In genomic region chr2:241314933-241315182, GRCh38 we compare ENCODE assay signal across 8 cellular contexts. TPM values are rescaled to one million over a fixed set of nuclear protein-coding genes. Genes with fewer than 3 reads are reported as not detected.
DNase-seq lines count a peak whose midpoint lies in the region; ATAC-seq, FAIRE-seq and TF ChIP-seq lines count a peak whose summit lies in the region.

No MANE protein-coding gene starts in this region.

- peak overlapping the region; percentile 56; the same call in 1 of the 2 replicates for H2AFZ ChIP-seq in GM12878 (ENCODE audit: control insufficient read depth, low read depth, low read length)

- H3K4me2 ChIP-seq in A549 = peak overlapping the region; percentile 96
- H3K4me2 ChIP-seq in GM12878 (ENCODE audit: control insufficient read depth, insufficient read depth) = peak overlapping the region; percentile 85

- H3K4me1 ChIP-seq in A549 = peaks cover 58% of the 10 kb centered on the region
- peaks cover 33% of the 10 kb centered on the region for H3K4me1 ChIP-seq in HAP-1
- H3K4me1 ChIP-seq in GM12878 (ENCODE audit: control insufficient read depth, insufficient read depth, low read length) = peaks cover 17% of the 10 kb centered on the region
- peaks cover 36% of the 10 kb centered on the region for H3K4me1 ChIP-seq in mesodermal cell (ENCODE audit: control insufficient read depth, insufficient read depth, low read length, poor library complexity, severe bottlenecking)

- H3K9ac ChIP-seq in GM12878 (ENCODE audit: control insufficient read depth, insufficient read depth, low read length) = peak overlapping the region; percentile 88

- no peak for DNase-seq in A549 (ENCODE audit: low read depth in 1 of 2, low spot score in 1 of 2)
- DNase-seq in HAP-1 (ENCODE audit: low spot score in 2 of 2) = no peak
- DNase-seq in GM12878 (ENCODE audit: low read depth, low spot score) = no peak
- no peak for DNase-seq in urothelium cell line (ENCODE audit: low spot score)
- no peak for DNase-seq in NCI-H1417 (lab: John Stamatoyannopoulos, UW)
- no peak for DNase-seq in NCI-H1694 (lab: John Stamatoyannopoulos, UW)
- DNase-seq in NCI-H2081 (lab: John Stamatoyannopoulos, UW) = no peak

- H3K36me3 ChIP-seq in HAP-1 (replicated peaks) (peaks cover 16% of the 10 kb centered on the region), GM12878 (ENCODE audit: control insufficient read depth in 2 of 2, insufficient read depth in 2 of 2, low read length in 1 of 2) (no peaks in the 10 kb centered on the region), mesodermal cell (ENCODE audit: control insufficient read depth, insufficient read depth, low read length) (peaks cover 22% of the 10 kb centered on the region)

- ATAC-seq in A549 (peak; percentile 50 to 52), GM12878 (no peak)

- peak; percentile 67 for TF ChIP-seq POLR2A in A549 (IDR thresholded peaks at IDR 0.05; ENCODE audit: low read length)
- peak; percentile 83 for TF ChIP-seq POLR2A in GM12878 (IDR thresholded peaks at IDR 0.05; ENCODE audit: low read depth, low read length)

- in situ Hi-C loops in HAP-1 (cut with MboI; ENCODE audit: low sequenced_read_pairs) = no loop called here
- in situ Hi-C loops in GM12878 (cut with MboI) = no loop called here

- peak overlapping the region; percentile 99 to 100 for H3K27ac ChIP-seq in A549
- peak overlapping the region; percentile 94 for H3K27ac ChIP-seq in GM12878 (ENCODE audit: control insufficient read depth, insufficient read depth)
- peak overlapping the region; percentile 99 for H3K27ac ChIP-seq in mesodermal cell (ENCODE audit: low read depth, low read length, severe bottlenecking)

- WGBS in A549 (ENCODE audit: missing lambda C conversion rate) = 0% methylated on average over 2 of the region's 29 CpGs
- WGBS in GM12878 (ENCODE audit: insufficient coverage, insufficient replicate concordance, low lambda C conversion rate, missing lambda C conversion rate) = under 1% methylated on average over 23 of the region's 29 CpGs
- 0 to 1% methylated on average over 21 to 28 of the region's 29 CpGs for WGBS in mesodermal cell (ENCODE audit: insufficient coverage in 2 of 2), 2 experiments

- TF ChIP-seq CTCF in A549 (IDR thresholded peaks at IDR 0.05) (no peak), GM12878 (IDR thresholded peaks at IDR 0.05 in 2 of 3, conservative IDR thresholded peaks at IDR 0.05 in 1 of 3; ENCODE audit: control insufficient read depth in 2 of 3, extremely low read depth in 1 of 3, insufficient read depth in 1 of 3, low read depth in 3 of 3, low read length in 3 of 3) (no peak)

- no TSS peak for BruUV-seq in GM12878 (replicated peaks; lab: Mats Ljungman, UMichigan)

- H3K79me2 ChIP-seq in GM12878 (ENCODE audit: control insufficient read depth, insufficient read depth, low read length) = peaks cover 94% of the 10 kb centered on the region

- intact Hi-C loops in GM12878 (cut with micrococcal nuclease; ENCODE audit: unreplicated experiment) = loop anchor here (1.0 to 5.0 kb wide), 4 partner anchors 41 to 213 kb away; partner anchors contain the start of genes FARP2 and MTERF4

- FAIRE-seq in A549 (lab: Jason Lieb, UNC) (no peak), GM12878 (lab: Jason Lieb, UNC) (no peak), urothelium cell line (lab: Jason Lieb, UNC) (no peak)

- POLR2A ChIA-PET in A549 (lab: Yijun Ruan, JAX) = interaction anchor here (0.6 to 1.9 kb wide), 12 partner anchors 10 to 729 kb away, joined by 3 to 7 read pairs (median 4); partner anchors contain the start of genes CAPN10, DTYMK, FARP2 and MTERF4
- POLR2A ChIA-PET in GM12878 (lab: Charles Lee) = interaction anchor here (0.6 to 4.0 kb wide), 18 partner anchors 9 to 385 kb away, joined by 3 to 23 read pairs (median 3); no protein-coding TSS in a partner anchor

- TF ChIP-seq RAD21 in A549 (conservative IDR thresholded peaks at IDR 0.05 in 1 of 2, IDR thresholded peaks at IDR 0.05 in 1 of 2) (no peak), GM12878 (IDR thresholded peaks at IDR 0.05; ENCODE audit: insufficient read depth, low read depth, low read length) (0 out of 2 replicates have a peak, but pooled peaks have one; percentile 4)

- CTCF ChIA-PET in A549 (lab: Yijun Ruan, JAX) = interaction anchor here (0.5 to 2.6 kb wide), 14 partner anchors 9 to 420 kb away, joined by 3 to 14 read pairs (median 3); partner anchors contain the start of gene D2HGDH
- CTCF ChIA-PET in GM12878 (lab: Yijun Ruan, JAX) = interaction anchor here (0.6 to 2.9 kb wide), 13 partner anchors 9 to 79 kb away, joined by 3 to 13 read pairs (median 4); no protein-coding TSS in a partner anchor

- H3K27me3 ChIP-seq in HAP-1 (ENCODE audit: low read depth) = no peaks in the 10 kb centered on the region
- no peaks in the 10 kb centered on the region for H3K27me3 ChIP-seq in GM12878 (replicated peaks in 1 of 2; ENCODE audit: control insufficient read depth in 2 of 2, insufficient read depth in 2 of 2, low read length in 1 of 2)

- SMC1A ChIA-PET in GM12878 (lab: Charles Lee; ENCODE audit: uncharacterized antibody, unreplicated experiment) = interaction anchor here (0.7 to 4.3 kb wide), 12 partner anchors 8 to 85 kb away, joined by 3 to 28 read pairs (median 4); no protein-coding TSS in a partner anchor

- peak overlapping the region; percentile 76 for H3K4me3 ChIP-seq in A549
- H3K4me3 ChIP-seq in HAP-1 = peak overlapping the region; percentile 99
- H3K4me3 ChIP-seq in GM12878 = peak overlapping the region; percentile 90
- H3K4me3 ChIP-seq in mesodermal cell (ENCODE audit: extremely low read depth, insufficient read depth, low read length, poor library complexity, severe bottlenecking) = peak overlapping the region; percentile 92

- H4K20me1 ChIP-seq in GM12878 (ENCODE audit: control insufficient read depth, insufficient read depth) = no peaks in the 10 kb centered on the region; the same call in 1 of the 2 replicates

- TF ChIP-seq EP300 in A549 (IDR thresholded peaks at IDR 0.05) (no peak), GM12878 (IDR thresholded peaks at IDR 0.05; ENCODE audit: borderline replicate concordance in 1 of 2, control insufficient read depth in 1 of 2, low read depth in 2 of 2, low read length in 2 of 2) (peak in 1 of 2 experiments; percentile 28; a peak in 2 of 4 replicates)

- H3K9me3 ChIP-seq in A549 (no peaks in the 10 kb centered on the region), HAP-1 (no peaks in the 10 kb centered on the region), GM12878 (replicated peaks; ENCODE audit: control insufficient read depth, insufficient read depth, low read length) (no peaks in the 10 kb centered on the region), mesodermal cell (ENCODE audit: control insufficient read depth, low read length) (no peaks in the 10 kb centered on the region)

- RAD21 ChIA-PET in GM12878 (lab: Charles Lee; ENCODE audit: unreplicated experiment) = interaction anchor here (1.0 to 2.9 kb wide), 13 partner anchors 9 to 216 kb away, joined by 3 to 11 read pairs (median 4); partner anchors contain the start of gene PASK

RNA-seq across cellular contexts. Expression of gene HDLBP, which starts 0.6 kb away (rescaled TPM):
- polyA plus RNA-seq in A549 (2011; rRNA removed) = 292 and 330 TPM in 2 replicates
- polyA plus RNA-seq in A549 (2012; cell fraction: cytosol; rRNA removed) = 204 and 209 TPM in 2 replicates
- 276 and 324 TPM in 2 replicates for polyA plus RNA-seq in A549 (2012; cell fraction: nucleus; rRNA removed)
- 237 to 256 TPM (median 248 TPM) in 3 replicates for polyA plus RNA-seq in A549 (2017; fragmentation: RNase III; extraction: RNeasy Plus Mini Kit Qiagen cat#74134 plus additional on column Dnase treatment)
- polyA minus RNA-seq in A549 (2011; rRNA and poly(A)+ RNA removed) = 657 and 686 TPM in 2 replicates
- total RNA-seq in GM12878 (2013; cell fraction: nucleolus; rRNA removed) = 398 and 445 TPM in 2 replicates
- 275 and 279 TPM in 2 replicates for total RNA-seq in GM12878 (2014; rRNA removed)
- 233 and 234 TPM in 2 replicates for total RNA-seq in GM12878 (2014; rRNA removed; fragmentation: Illumina TruSeq; extraction: Trizol)
- total RNA-seq in GM12878 (2021) = 344 and 348 TPM in 2 replicates
- polyA plus RNA-seq in GM12878 (2011; ENCODE audit: low read depth) = 172 TPM
- 88.3 and 135 TPM in 2 replicates for polyA plus RNA-seq in GM12878 (2011; rRNA removed)
- polyA plus RNA-seq in GM12878 (2011; cell fraction: cytosol; rRNA removed) = 161 and 182 TPM in 2 replicates
- polyA plus RNA-seq in GM12878 (2011; cell fraction: nucleus; rRNA removed) = 336 and 338 TPM in 2 replicates
- polyA plus RNA-seq in GM12878 (2012) = 264 and 294 TPM in 2 replicates
- 306 and 383 TPM in 2 replicates for polyA plus RNA-seq in GM12878 (2014; fragmentation: Illumina TruSeq; extraction: Trizol)
- 10 to 100 TPM; 19.5 to 56.8 TPM for polyA plus RNA-seq in GM12878 (2014; fragmentation: Nextera tagmentation; extraction: Ambion mirVana)
- polyA plus RNA-seq in GM12878 (2014; rRNA removed) = 166 and 180 TPM in 2 replicates
- polyA plus RNA-seq in GM12878 (2016; fragmentation: Nextera tagmentation; extraction: Ambion mirVana) = 100 to 1,000 TPM; 264 to 273 TPM
- 236 and 259 TPM in 2 replicates for polyA minus RNA-seq in GM12878 (2011; rRNA and poly(A)+ RNA removed)
- 110 and 125 TPM in 2 replicates for polyA minus RNA-seq in GM12878 (2011; cell fraction: cytosol; rRNA and poly(A)+ RNA removed)
- 148 and 204 TPM in 2 replicates for polyA minus RNA-seq in GM12878 (2011; cell fraction: nucleus; rRNA and poly(A)+ RNA removed)
- polyA plus RNA-seq in mesodermal cell (2013, experiment 1 of 2) = 438 TPM
- 448 TPM for polyA plus RNA-seq in mesodermal cell (2013, experiment 2 of 2)

RNA-seq across cellular contexts. Expression of gene SEPTIN2, which starts 0.9 kb away (rescaled TPM):
- polyA plus RNA-seq in A549 (2011; rRNA removed) (660 and 762 TPM in 2 replicates), A549 (2017; fragmentation: RNase III; extraction: RNeasy Plus Mini Kit Qiagen cat#74134 plus additional on column Dnase treatment) (341 to 359 TPM (median 358 TPM) in 3 replicates), GM12878 (2011; rRNA removed) (474 and 566 TPM in 2 replicates), GM12878 (2014; fragmentation: Illumina TruSeq; extraction: Trizol) (354 and 392 TPM in 2 replicates), GM12878 (2014; fragmentation: Nextera tagmentation; extraction: Ambion mirVana) (100 to 1,000 TPM; 169 to 174 TPM), GM12878 (2014; rRNA removed) (232 and 290 TPM in 2 replicates), GM12878 (2016; fragmentation: Nextera tagmentation; extraction: Ambion mirVana) (100 to 1,000 TPM; 315 to 334 TPM)
- polyA plus RNA-seq in A549 (2012; cell fraction: cytosol; rRNA removed) = 183 and 200 TPM in 2 replicates
- polyA plus RNA-seq in A549 (2012; cell fraction: nucleus; rRNA removed) = 107 and 190 TPM in 2 replicates
- polyA minus RNA-seq in A549 (2011; rRNA and poly(A)+ RNA removed) = 343 and 364 TPM in 2 replicates
- 581 and 595 TPM in 2 replicates for total RNA-seq in GM12878 (2013; cell fraction: nucleolus; rRNA removed)
- total RNA-seq in GM12878 (2014; rRNA removed) (228 and 270 TPM in 2 replicates), GM12878 (2014; rRNA removed; fragmentation: Illumina TruSeq; extraction: Trizol) (248 and 251 TPM in 2 replicates), GM12878 (2021) (222 and 244 TPM in 2 replicates)
- 164 TPM for polyA plus RNA-seq in GM12878 (2011; ENCODE audit: low read depth)
- 143 and 155 TPM in 2 replicates for polyA plus RNA-seq in GM12878 (2011; cell fraction: cytosol; rRNA removed)
- 289 and 340 TPM in 2 replicates for polyA plus RNA-seq in GM12878 (2011; cell fraction: nucleus; rRNA removed)
- 194 and 223 TPM in 2 replicates for polyA plus RNA-seq in GM12878 (2012)
- polyA minus RNA-seq in GM12878 (2011; rRNA and poly(A)+ RNA removed) = 174 and 362 TPM in 2 replicates
- polyA minus RNA-seq in GM12878 (2011; cell fraction: cytosol; rRNA and poly(A)+ RNA removed) = 88.3 and 99.6 TPM in 2 replicates
- polyA minus RNA-seq in GM12878 (2011; cell fraction: nucleus; rRNA and poly(A)+ RNA removed) = 110 and 165 TPM in 2 replicates
- 476 TPM for polyA plus RNA-seq in mesodermal cell (2013, experiment 1 of 2)
- polyA plus RNA-seq in mesodermal cell (2013, experiment 2 of 2) = 476 TPM

RNA-seq across cellular contexts. Expression of gene FARP2, which starts 41.2 kb away (rescaled TPM):
- 29.1 and 34.9 TPM in 2 replicates for polyA plus RNA-seq in A549 (2011; rRNA removed)
- polyA plus RNA-seq in A549 (2012; cell fraction: cytosol; rRNA removed) = 12.5 and 16.1 TPM in 2 replicates
- polyA plus RNA-seq in A549 (2012; cell fraction: nucleus; rRNA removed) = 28.9 and 44.5 TPM in 2 replicates
- 16.0 to 18.8 TPM (median 17.0 TPM) in 3 replicates for polyA plus RNA-seq in A549 (2017; fragmentation: RNase III; extraction: RNeasy Plus Mini Kit Qiagen cat#74134 plus additional on column Dnase treatment)
- 61.8 and 62.5 TPM in 2 replicates for polyA minus RNA-seq in A549 (2011; rRNA and poly(A)+ RNA removed)
- 108 TPM in 2 replicates for total RNA-seq in GM12878 (2013; cell fraction: nucleolus; rRNA removed)
- total RNA-seq in GM12878 (2014; rRNA removed) = 36.0 and 45.0 TPM in 2 replicates
- total RNA-seq in GM12878 (2014; rRNA removed; fragmentation: Illumina TruSeq; extraction: Trizol) = 32.7 and 36.8 TPM in 2 replicates
- 62.6 and 67.5 TPM in 2 replicates for total RNA-seq in GM12878 (2021)
- 22.3 TPM for polyA plus RNA-seq in GM12878 (2011; ENCODE audit: low read depth)
- 47.1 and 51.8 TPM in 2 replicates for polyA plus RNA-seq in GM12878 (2011; rRNA removed)
- 30.7 and 31.1 TPM in 2 replicates for polyA plus RNA-seq in GM12878 (2011; cell fraction: cytosol; rRNA removed)
- 37.9 and 44.2 TPM in 2 replicates for polyA plus RNA-seq in GM12878 (2011; cell fraction: nucleus; rRNA removed)
- polyA plus RNA-seq in GM12878 (2012) = 15.6 and 22.4 TPM in 2 replicates
- 36.8 and 47.7 TPM in 2 replicates for polyA plus RNA-seq in GM12878 (2014; fragmentation: Illumina TruSeq; extraction: Trizol)
- 1 to 10 TPM; 5.5 to 5.6 TPM for polyA plus RNA-seq in GM12878 (2014; fragmentation: Nextera tagmentation; extraction: Ambion mirVana)
- polyA plus RNA-seq in GM12878 (2014; rRNA removed) = 31.2 and 35.1 TPM in 2 replicates
- polyA plus RNA-seq in GM12878 (2016; fragmentation: Nextera tagmentation; extraction: Ambion mirVana) = 10 to 100 TPM; 50.6 to 54.4 TPM
- 61.9 and 69.6 TPM in 2 replicates for polyA minus RNA-seq in GM12878 (2011; rRNA and poly(A)+ RNA removed)
- polyA minus RNA-seq in GM12878 (2011; cell fraction: cytosol; rRNA and poly(A)+ RNA removed) = 24.6 and 24.9 TPM in 2 replicates
- polyA minus RNA-seq in GM12878 (2011; cell fraction: nucleus; rRNA and poly(A)+ RNA removed) = 20.8 and 29.6 TPM in 2 replicates
- 23.3 TPM for polyA plus RNA-seq in mesodermal cell (2013, experiment 1 of 2)
- 26.1 TPM for polyA plus RNA-seq in mesodermal cell (2013, experiment 2 of 2)

Comparison
In these comparisons a context has a peak if more than half of its experiments do, and no peak if none do; other contexts are left out.
1. Of the 24 proteins assayed by ChIP-seq in both GM12878 and A549: peak only in GM12878: RAD21 and SMC3; only in A549: BCL3 and MAX; in both: MYC and POLR2A; in neither: 16; mixed calls (peak in some experiments, not most) for 2.